In the genomic region with DNA sequence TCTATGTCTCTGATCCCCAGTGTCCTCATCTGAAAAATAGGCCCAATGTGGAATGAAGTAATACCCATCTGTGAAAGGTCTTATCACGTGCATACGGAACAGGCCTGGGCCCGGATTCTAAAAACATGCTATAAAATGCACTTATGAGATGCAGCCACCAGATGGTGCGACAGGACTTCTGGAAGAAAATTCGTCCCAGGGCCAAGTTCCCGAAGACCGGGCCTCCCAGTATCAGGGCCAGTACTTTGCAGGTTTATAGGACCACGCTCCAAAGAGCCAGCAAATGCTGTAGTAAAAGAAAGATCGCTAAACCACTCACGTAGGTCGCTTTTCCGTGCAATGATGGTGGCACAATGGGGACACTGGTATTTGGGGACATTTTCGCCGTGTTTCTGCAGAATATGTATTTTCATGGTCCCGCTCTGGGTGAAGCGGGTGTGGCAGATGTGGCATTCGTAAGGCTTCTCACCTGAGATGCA, we compare ENCODE assay signal across 8 cellular contexts. TPM values are rescaled to one million over a fixed set of nuclear protein-coding genes. Genes with fewer than 3 reads are reported as not detected.
A peak's percentile ranks its signal among the peaks of the same experiment; 100 is the strongest.
DNase-seq lines count a peak whose midpoint lies in the region; ATAC-seq, FAIRE-seq and TF ChIP-seq lines count a peak whose summit lies in the region.

No MANE protein-coding gene starts in this region.

- H3K27me3 ChIP-seq in GM06990 (replicated peaks; ENCODE audit: control insufficient read depth, insufficient read depth, low read length) (no peaks in the 10 kb centered on the region), adrenal gland (peaks cover 6% of the 10 kb centered on the region), psoas muscle (ENCODE audit: insufficient read depth in 3 of 3, low read length in 2 of 3) (peaks cover 0 to under 1% (median 0%) of the 10 kb centered on the region in 3 donors)

- no peak overlapping the region for H3K27ac ChIP-seq in adrenal gland
- no peak overlapping the region for H3K27ac ChIP-seq in psoas muscle

- intact Hi-C loops in adrenal gland (cut with DNase I), result loop anchor here (2.0 to 5.0 kb wide), 2 partner anchors 78 kb away; no protein-coding TSS in a partner anchor
- intact Hi-C loops in cardiac septum (cut with DNase I), result loop anchor here (1.0 to 2.0 kb wide), 2 partner anchors 80 to 696 kb away; no protein-coding TSS in a partner anchor
- intact Hi-C loops in psoas muscle (cut with DNase I), result loop anchor here (1.0 to 5.0 kb wide), 3 partner anchors 78 to 696 kb away; no protein-coding TSS in a partner anchor

- DNase-seq in GM06990 (ENCODE audit: extremely low read depth, insufficient read length), result no peak
- DNase-seq in NCI-H2227 (lab: John Stamatoyannopoulos, UW; ENCODE audit: unreplicated experiment), result peak; percentile 67
- DNase-seq in adrenal gland, result peak; percentile 54 to 88 (median 81)
- DNase-seq in cardiac septum (ENCODE audit: low spot score), result peak; percentile 77
- DNase-seq in psoas muscle, result peak; percentile 45 to 63

- H3K36me3 ChIP-seq in GM06990 (ENCODE audit: control insufficient read depth, insufficient read depth, low read length), result no peaks in the 10 kb centered on the region
- no peaks in the 10 kb centered on the region for H3K36me3 ChIP-seq in adrenal gland (replicated peaks in 1 of 2)
- H3K36me3 ChIP-seq in psoas muscle (ENCODE audit: insufficient read depth in 1 of 2, low read depth in 1 of 2), result no peaks in the 10 kb centered on the region

- no peaks in the 10 kb centered on the region for H3K4me1 ChIP-seq in adrenal gland (replicated peaks in 1 of 2)
- H3K4me1 ChIP-seq in psoas muscle, result no peaks in the 10 kb centered on the region

- no peak for TF ChIP-seq POLR2A in adrenal gland (IDR thresholded peaks at IDR 0.05)

- ATAC-seq in psoas muscle (peak; percentile 75 to 88 (median 76)), HG03432 (IDR thresholded peaks at IDR 0.05; ENCODE audit: unreplicated experiment) (no peak), GM19397 (IDR thresholded peaks at IDR 0.05; ENCODE audit: unreplicated experiment) (no peak)

- 30 to 36% (median 33%) methylated on average over 15 to 17 of the region's 17 CpGs for WGBS in adrenal gland, 4 donors
- WGBS in psoas muscle, 3 donors, result 32 to 36% (median 33%) methylated on average over 17 of the region's 17 CpGs

- H3K4me3 ChIP-seq in GM06990 (replicated peaks; ENCODE audit: low read depth, low read length) (no peak overlapping the region), adrenal gland (no peak overlapping the region), psoas muscle (no peak overlapping the region)

- TF ChIP-seq CTCF in GM06990 (IDR thresholded peaks at IDR 0.05; ENCODE audit: insufficient read depth, low read length, poor library complexity, severe bottlenecking) (peak; percentile 67), adrenal gland (IDR thresholded peaks at IDR 0.05) (peak; percentile 45 to 89 (median 82)), psoas muscle (IDR thresholded peaks at IDR 0.05) (peak; percentile 79)

- peak; percentile 52 for FAIRE-seq in A204.1 (lab: Jason Lieb, UNC)

- H3K9me3 ChIP-seq in adrenal gland (replicated peaks in 1 of 3), result no peaks in the 10 kb centered on the region
- no peaks in the 10 kb centered on the region for H3K9me3 ChIP-seq in psoas muscle

RNA-seq across cellular contexts. Expression of a gene that starts 10.6 kb away (rescaled TPM):
- total RNA-seq in adrenal gland (under 1 TPM in 2 of 8 donors, not detected in 6; 0.14 to 0.27 TPM), cardiac septum (not detected), psoas muscle (not detected)
- polyA plus RNA-seq in adrenal gland (under 1 TPM in 1 of 3 donors, not detected in 2; 0.08 TPM), psoas muscle (not detected)

RNA-seq across cellular contexts. Expression of a gene that starts 46.6 kb away (rescaled TPM):
- total RNA-seq in adrenal gland (1 to 10 TPM in 3 of 8 donors, under 1 TPM in 5; 0.06 to 4.7 (median 0.68) TPM), cardiac septum (0.48 TPM), psoas muscle (under 1 TPM; 0.26 to 0.63 (median 0.38) TPM)
- polyA plus RNA-seq in adrenal gland (1 to 10 TPM in 1 of 3 donors, under 1 TPM in 2; 0.56 to 5.4 (median 0.62) TPM), psoas muscle (under 1 TPM; 0.24 to 0.81 (median 0.53) TPM)

Comparison
In these comparisons a context has a peak if more than half of its experiments do, and no peak if none do; other contexts are left out.
1. ATAC-seq: peak in psoas muscle (4 of 4); none in HG03432 (single experiment) and GM19397 (single experiment).
2. Peak in every context shown above with its lines, with median percentiles within 50 percentile points of each other: CTCF ChIP-seq.